ENCODE assay signal across 8 cellular contexts in genomic region chr13:100588350-100589177, GRCh38. TPM values are rescaled to one million over a fixed set of nuclear protein-coding genes. Genes with fewer than 3 reads are reported as not detected.
DNase-seq lines count a peak whose midpoint lies in the region; ATAC-seq and TF ChIP-seq lines count a peak whose summit lies in the region.

Gene GGACT, minus strand, starts transcription at chr13:100588789. Its CDS starts 56,198 bp downstream, at chr13:100532591.

- peak; percentile 39 for TF ChIP-seq CTCF in AG09309 (IDR thresholded peaks at IDR 0.05; ENCODE audit: control insufficient read depth, insufficient read depth, low read depth, low read length, missing control alignments)

- H3K36me3 Mint-ChIP-seq in activated CD4-positive, alpha-beta memory T cell treated with anti-CD3 and anti-CD28 coated beads for 36 hours, result no peaks in the 10 kb centered on the region
- H3K36me3 Mint-ChIP-seq in memory B cell, result no peaks in the 10 kb centered on the region

- POLR2A ChIA-PET in activated CD4-positive, alpha-beta memory T cell treated with anti-CD3 and anti-CD28 coated beads for 36 hours (lab: Charles Lee), result interaction anchor here (0.9 to 1.5 kb wide), 2 partner anchors 15 to 86 kb away, joined by 3 to 6 read pairs; partner anchors contain the start of gene TMTC4

- peaks cover 39% of the 10 kb centered on the region for H3K4me1 Mint-ChIP-seq in activated CD4-positive, alpha-beta memory T cell treated with anti-CD3 and anti-CD28 coated beads for 36 hours (ENCODE audit: low read depth)
- H3K4me1 Mint-ChIP-seq in memory B cell, result peaks cover 5% of the 10 kb centered on the region

- no peaks in the 10 kb centered on the region for H3K27me3 Mint-ChIP-seq in activated CD4-positive, alpha-beta memory T cell treated with anti-CD3 and anti-CD28 coated beads for 36 hours
- no peaks in the 10 kb centered on the region for H3K27me3 Mint-ChIP-seq in memory B cell

- no peak for DNase-seq in AG09309 (ENCODE audit: low read depth)
- DNase-seq in NCI-H2227 treated with DMSO at 0.1 percent for 48 hours (lab: John Stamatoyannopoulos, UW), result peak; percentile 29
- DNase-seq in activated CD4-positive, alpha-beta memory T cell treated with anti-CD3 and anti-CD28 coated beads for 36 hours, result peak; percentile 89
- peak; percentile 72 for DNase-seq in effector CD4-positive, alpha-beta T cell
- peak; percentile 84 to 89 for DNase-seq in memory B cell (ENCODE audit: low spot score in 2 of 2)
- DNase-seq in stimulated activated CD8-positive, alpha-beta memory T cell treated with anti-CD3 and anti-CD28 coated beads, Interleukin-15, amount 100 ng/mL, for 1 hour (ENCODE audit: low read depth), result peak; percentile 71

- H3K27ac Mint-ChIP-seq in activated CD4-positive, alpha-beta memory T cell treated with anti-CD3 and anti-CD28 coated beads for 36 hours, result peak within 1 kb of the TSS; percentile 85
- peak within 1 kb of the TSS; percentile 83 for H3K27ac Mint-ChIP-seq in memory B cell

- peak; percentile 79 for ATAC-seq in GM18517 (IDR thresholded peaks at IDR 0.05; ENCODE audit: unreplicated experiment)
- ATAC-seq in HG03025 (IDR thresholded peaks at IDR 0.05; ENCODE audit: low FRiP score, unreplicated experiment), result peak; percentile 98
- peak; percentile 97 for ATAC-seq in memory B cell (ENCODE audit: low read depth)

- peak within 1 kb of the TSS; percentile 73 for H3K4me3 Mint-ChIP-seq in activated CD4-positive, alpha-beta memory T cell treated with anti-CD3 and anti-CD28 coated beads for 36 hours
- peak within 1 kb of the TSS; percentile 89 for H3K4me3 Mint-ChIP-seq in memory B cell

- H3K9me3 Mint-ChIP-seq in activated CD4-positive, alpha-beta memory T cell treated with anti-CD3 and anti-CD28 coated beads for 36 hours, result no peaks in the 10 kb centered on the region
- H3K9me3 Mint-ChIP-seq in memory B cell, result no peaks in the 10 kb centered on the region

- intact Hi-C loops in activated CD4-positive, alpha-beta memory T cell treated with anti-CD3 and anti-CD28 coated beads for 36 hours (cut with micrococcal nuclease), result loop anchor here (1.0 to 5.0 kb wide), 5 partner anchors 15 to 981 kb away; partner anchors contain the start of genes CLYBL and TMTC4

- CTCF ChIA-PET in activated CD4-positive, alpha-beta memory T cell treated with anti-CD3 and anti-CD28 coated beads for 36 hours (lab: Charles Lee), result interaction anchor here (0.7 to 9.9 kb wide), 11 partner anchors 9 to 932 kb away, joined by 3 to 105 read pairs (median 4); partner anchors contain the start of gene TMTC4

- H3K4me3 ChIP-seq in AG09309 (ENCODE audit: control insufficient read depth, low read depth, low read length), result peak within 1 kb of the TSS; percentile 48

RNA-seq across cellular contexts. Expression of gene GGACT, which starts in this region (rescaled TPM):
- 1 to 10 TPM; 5.8 to 7.0 TPM for total RNA-seq in activated CD4-positive, alpha-beta memory T cell treated with anti-CD3 and anti-CD28 coated beads for 36 hours
